14 cellular contexts compared by ENCODE assay signal in genomic region chr3:179036626-179037300, GRCh38. TPM values are rescaled to one million over a fixed set of nuclear protein-coding genes. Genes with fewer than 3 reads are reported as not detected.
DNase-seq lines count a peak whose midpoint lies in the region; ATAC-seq and TF ChIP-seq lines count a peak whose summit lies in the region.
"Had no signal": no experiment of that assay in that cellular context is flagged by ENCODE, and none has a peak within 500 bp of the region (broad histone marks: within the 10 kb centered on the region; RNA-seq: fewer than 3 reads in every experiment).

No MANE protein-coding gene starts in this region.

- no peak overlapping the region for H3K4ac ChIP-seq in mesendoderm (ENCODE audit: low read depth, low read length)

- H3K79me2 ChIP-seq in ACC112 (ENCODE audit: control insufficient read depth, insufficient read depth, low read length, unreplicated experiment) (peaks cover 42% of the 10 kb centered on the region), mesendoderm (ENCODE audit: control insufficient read depth, insufficient read depth, low read length) (no peaks in the 10 kb centered on the region)

- no peak overlapping the region for H3K18ac ChIP-seq in mesendoderm (ENCODE audit: low read length)

- no peak overlapping the region for H2AFZ ChIP-seq in ACC112 (ENCODE audit: low read length, unreplicated experiment)

- CTCF ChIA-PET in CD4-positive, alpha-beta T cell (lab: Charles Lee): interaction anchor here (0.9 to 1.3 kb wide), 3 partner anchors 21 to 279 kb away, joined by 3 to 4 read pairs (median 3); no protein-coding TSS in a partner anchor

- no peak overlapping the region for H2BK15ac ChIP-seq in mesendoderm (replicated peaks; ENCODE audit: low read depth)

- H3K79me1 ChIP-seq in mesendoderm (ENCODE audit: low read length): no peaks in the 10 kb centered on the region

- no peak overlapping the region for H2AK5ac ChIP-seq in mesendoderm (ENCODE audit: low read length)

- H4K5ac ChIP-seq in mesendoderm (ENCODE audit: low read length): no peak overlapping the region

- no peak overlapping the region for H3K4me2 ChIP-seq in mesendoderm (ENCODE audit: low read length)

- peaks cover 26% of the 10 kb centered on the region for H3K36me3 Mint-ChIP-seq in CD4-positive, alpha-beta T cell (ENCODE audit: low read depth)
- peaks cover 10% of the 10 kb centered on the region for H3K36me3 Mint-ChIP-seq in activated T-helper 17 cell treated with anti-CD3 and anti-CD28 coated beads, Interleukin-2, amount 50 U/mL, for 72 hours (ENCODE audit: low read depth)

- peak overlapping the region; percentile 73 for H3K4me3 Mint-ChIP-seq in CD4-positive, alpha-beta T cell
- H3K4me3 Mint-ChIP-seq in activated T-helper 17 cell treated with anti-CD3 and anti-CD28 coated beads, Interleukin-2, amount 50 U/mL, for 72 hours: no peak overlapping the region
- H3K4me3 Mint-ChIP-seq: memory B cell had no signal

- no peaks in the 10 kb centered on the region for H3K9me3 Mint-ChIP-seq in CD4-positive, alpha-beta T cell
- H3K9me3 Mint-ChIP-seq in activated T-helper 17 cell treated with anti-CD3 and anti-CD28 coated beads, Interleukin-2, amount 50 U/mL, for 72 hours: peaks cover 3% of the 10 kb centered on the region

- H2BK120ac ChIP-seq in mesendoderm (ENCODE audit: low read depth, low read length): no peak overlapping the region

- H3K4me3 ChIP-seq in ACC112 (ENCODE audit: low read depth, low read length) (peak overlapping the region; percentile 18; the same call in 1 of the 2 replicates), mesendoderm (ENCODE audit: low read length) (no peak overlapping the region)
- H3K4me3 ChIP-seq: cardiac muscle cell, gastroesophageal sphincter, GM12878, HAP-1 had no signal

- H3K27me3 Mint-ChIP-seq in CD4-positive, alpha-beta T cell: no peaks in the 10 kb centered on the region
- no peaks in the 10 kb centered on the region for H3K27me3 Mint-ChIP-seq in activated T-helper 17 cell treated with anti-CD3 and anti-CD28 coated beads, Interleukin-2, amount 50 U/mL, for 72 hours
- H3K27me3 Mint-ChIP-seq: CD4-positive, CD25-positive, alpha-beta regulatory T cell; memory B cell had no signal

- H3K27me3 ChIP-seq in ACC112 (ENCODE audit: insufficient read depth, low read length) (no peaks in the 10 kb centered on the region), mesendoderm (ENCODE audit: insufficient read depth, low read length, poor library complexity) (no peaks in the 10 kb centered on the region)
- no peaks in the 10 kb centered on the region for H3K27me3 ChIP-seq in CD4-positive, alpha-beta T cell (ENCODE audit: control insufficient read depth, insufficient read depth, low read length)
- H3K27me3 ChIP-seq: cardiac muscle cell, gastroesophageal sphincter had no signal

- no peak overlapping the region for H3K27ac Mint-ChIP-seq in CD4-positive, alpha-beta T cell
- H3K27ac Mint-ChIP-seq in activated T-helper 17 cell treated with anti-CD3 and anti-CD28 coated beads, Interleukin-2, amount 50 U/mL, for 72 hours: peak overlapping the region; percentile 72
- H3K27ac Mint-ChIP-seq: CD4-positive, CD25-positive, alpha-beta regulatory T cell; memory B cell had no signal

- no peak overlapping the region for H3K56ac ChIP-seq in mesendoderm (ENCODE audit: low read length)

- H3K36me3 ChIP-seq in ACC112 (ENCODE audit: insufficient read depth, low read length) (0 out of 2 replicates have a peak, but pooled peaks cover 3% of the 10 kb centered on the region), mesendoderm (ENCODE audit: control insufficient read depth, insufficient read depth, low read length) (no peaks in the 10 kb centered on the region)
- H3K36me3 ChIP-seq: cardiac muscle cell, gastroesophageal sphincter, HAP-1 had no signal

- intact Hi-C loops in CD4-positive, alpha-beta T cell (cut with DNase I, micrococcal nuclease): loop anchor here (1.0 to 5.0 kb wide), 2 partner anchors 21 to 36 kb away; partner anchors contain the start of gene ZMAT3 (in 2 of the 2)

- H3K4me1 ChIP-seq in ACC112 (ENCODE audit: control insufficient read depth, insufficient read depth, low read length, unreplicated experiment) (peaks cover 25% of the 10 kb centered on the region), mesendoderm (ENCODE audit: control insufficient read depth, low read depth, low read length) (peaks cover 6% of the 10 kb centered on the region)
- H3K4me1 ChIP-seq: HAP-1 had no signal

- H3K9me3 ChIP-seq in CD4-positive, alpha-beta T cell (ENCODE audit: control insufficient read depth, low read length): no peaks in the 10 kb centered on the region
- H3K9me3 ChIP-seq: gastroesophageal sphincter, HAP-1 had no signal

- no peak overlapping the region for H3K23ac ChIP-seq in mesendoderm (ENCODE audit: low read length)

- H4K8ac ChIP-seq in mesendoderm (ENCODE audit: low read depth, low read length): no peak overlapping the region

- no peak for DNase-seq in CD4-positive, alpha-beta T cell
- DNase-seq in mesendoderm (peak; percentile 38), NCI-H446 treated with DMSO at 0.1 percent for 48 hours (lab: John Stamatoyannopoulos, UW) (no peak), DMS53 (lab: John Stamatoyannopoulos, UW) (no peak)
- DNase-seq: NCI-H1105 treated with DMSO at 0.1 percent for 48 hours had no signal

- no peak overlapping the region for H3K9ac ChIP-seq in mesendoderm (ENCODE audit: low read length)

- peaks cover 12% of the 10 kb centered on the region for H3K4me1 Mint-ChIP-seq in CD4-positive, alpha-beta T cell (ENCODE audit: low read depth)
- no peaks in the 10 kb centered on the region for H3K4me1 Mint-ChIP-seq in activated T-helper 17 cell treated with anti-CD3 and anti-CD28 coated beads, Interleukin-2, amount 50 U/mL, for 72 hours

- no peak for ATAC-seq in CD4-positive, alpha-beta T cell (ENCODE audit: poor library complexity)
- ATAC-seq in activated T-helper 17 cell treated with anti-CD3 and anti-CD28 coated beads, Interleukin-2, amount 50 U/mL, for 72 hours (replicated peaks): no peak
- no peak for ATAC-seq in GM21717 (IDR thresholded peaks at IDR 0.05; ENCODE audit: unreplicated experiment)
- ATAC-seq: GM12878 had no signal

- H2BK5ac ChIP-seq in mesendoderm (ENCODE audit: low read length): no peak overlapping the region

- POLR2A ChIA-PET in CD4-positive, alpha-beta T cell (lab: Charles Lee): interaction anchor here (0.5 to 3.3 kb wide), 15 partner anchors 9 to 310 kb away, joined by 3 to 40 read pairs (median 6); partner anchors contain the start of genes PIK3CA, ZMAT3 and ZNF639

- H3K27ac ChIP-seq in ACC112 (ENCODE audit: low read depth, low read length) (peak overlapping the region; percentile 65; the same call in 1 of the 2 replicates), mesendoderm (ENCODE audit: low read depth, low read length) (no peak overlapping the region)
- peak overlapping the region; percentile 47 for H3K27ac ChIP-seq in CD4-positive, alpha-beta T cell (ENCODE audit: low read depth, low read length)
- H3K27ac ChIP-seq: cardiac muscle cell had no signal

- no CpG with 5 or more reads among the region's 10 CpGs for WGBS in mesendoderm (ENCODE audit: extremely low coverage, insufficient coverage, low lambda C conversion rate)

- no peak for TF ChIP-seq CTCF in CD4-positive, alpha-beta T cell (IDR thresholded peaks at IDR 0.05)

RNA-seq across cellular contexts. Expression of gene ZMAT3, which starts 34.8 kb away (rescaled TPM):
- 10 to 100 TPM; 10.2 to 13.0 TPM for total RNA-seq in CD4-positive, alpha-beta T cell
- total RNA-seq in activated T-helper 17 cell treated with anti-CD3 and anti-CD28 coated beads, Interleukin-2, amount 50 U/mL, for 72 hours: 10 to 100 TPM; 20.4 to 25.3 TPM
- 3.9 TPM for polyA plus RNA-seq in mesendoderm (2013, experiment 1 of 2)
- 3.6 TPM for polyA plus RNA-seq in mesendoderm (2013, experiment 2 of 2)
